In the genomic region with DNA sequence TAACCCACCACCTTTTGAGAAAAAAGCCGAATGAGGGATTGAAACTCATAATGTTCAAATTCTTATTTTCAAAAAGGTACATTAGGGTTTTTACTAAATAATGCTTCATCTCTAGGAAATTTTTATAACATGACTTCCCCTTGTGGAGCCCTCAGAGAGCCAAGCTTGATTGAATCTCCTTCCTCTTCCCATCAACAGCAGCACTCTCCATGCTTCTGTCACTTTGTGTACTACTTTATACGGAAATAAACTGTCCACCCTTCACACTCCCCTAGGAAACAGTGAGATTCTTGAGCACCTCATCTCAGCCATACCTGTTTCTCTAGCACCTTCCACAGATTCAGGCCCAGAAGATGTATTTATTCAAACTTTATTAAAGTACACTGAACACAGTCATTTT, we compare ENCODE assay signal across 1 cellular context.
TF ChIP-seq lines count a peak whose summit lies in the region.

No MANE protein-coding gene starts in this region.

TF ChIP-seq in endothelial cell of umbilical vein, 7 proteins besides CTCF, POLR2A, EP300 and RAD21:
- TF ChIP-seq MAX (IDR thresholded peaks at IDR 0.05; ENCODE audit: insufficient read depth, insufficient read length): no peak
- TF ChIP-seq FOS (IDR thresholded peaks at IDR 0.05; ENCODE audit: borderline replicate concordance, insufficient read depth, low read length): no peak
- no peak for TF ChIP-seq GATA2 (IDR thresholded peaks at IDR 0.05; ENCODE audit: insufficient read depth, insufficient read length, low read depth, low read length)
- no peak for TF ChIP-seq POLR2AphosphoS5 (IDR thresholded peaks at IDR 0.05; ENCODE audit: insufficient read depth, low read depth, low read length)
- no peak for TF ChIP-seq JUN (IDR thresholded peaks at IDR 0.05; ENCODE audit: borderline replicate concordance, insufficient read depth, insufficient read length, low read depth)
- no peak for TF ChIP-seq MYC (IDR thresholded peaks at IDR 0.05; ENCODE audit: low read depth, low read length)
- TF ChIP-seq EZH2 (IDR thresholded peaks at IDR 0.05; ENCODE audit: borderline replicate concordance, low read depth, low read length, severe bottlenecking): no peak
TF ChIP-seq in endothelial cell of umbilical vein: peak in this region for 0.
